Comparison of ENCODE assay signal across 11 cellular contexts in genomic region chr11:68546555-68546954, GRCh38.
A peak's percentile ranks its signal among the peaks of the same experiment; 100 is the strongest.
DNase-seq lines count a peak whose midpoint lies in the region; ATAC-seq lines count a peak whose summit lies in the region.
"Had no signal": no experiment of that assay in that cellular context is flagged by ENCODE, and none has a peak within 500 bp of the region (broad histone marks: within the 10 kb centered on the region; RNA-seq: fewer than 3 reads in every experiment).

No MANE protein-coding gene starts in this region.

- no peak overlapping the region for H3K27ac ChIP-seq in GM23248
- 0 out of 2 replicates have a peak overlapping the region, but pooled peaks have one; percentile 4 for H3K27ac ChIP-seq in SK-N-MC
- H3K27ac ChIP-seq in SJCRH30: no peak overlapping the region

- no peak for ATAC-seq in GM18858 (IDR thresholded peaks at IDR 0.05; ENCODE audit: unreplicated experiment)

- DNase-seq in GM23248: peak; percentile 11
- DNase-seq in SK-N-MC (ENCODE audit: low read depth, low spot score): no peak
- peak; percentile 6 for DNase-seq in fibroblast of gingiva (ENCODE audit: low read depth)
- peak; percentile 19 for DNase-seq in renal cortical epithelial cell (ENCODE audit: low read depth)
- DNase-seq in AML-193 (lab: John Stamatoyannopoulos, UW): no peak
- no peak for DNase-seq in SJCRH30
- DNase-seq in posterior cingulate gyrus: no peak
- DNase-seq: activated CD8-positive, alpha-beta memory T cell treated with anti-CD3 and anti-CD28 coated beads, Interleukin-2, amount 50 U/mL, for 4 hours; NCI-H2081; SHP77 treated with DMSO at 0.1 percent for 48 hours had no signal

- H3K4me3 ChIP-seq in GM23248: no peak overlapping the region
- no peak overlapping the region for H3K4me3 ChIP-seq in SK-N-MC
- H3K4me3 ChIP-seq in SJCRH30: no peak overlapping the region

- H4K20me1 ChIP-seq in GM23248 (ENCODE audit: insufficient read depth): peaks cover 9% of the 10 kb centered on the region; the same call in 1 of the 2 replicates

- H3K9me3 ChIP-seq in GM23248 (ENCODE audit: low read depth) (no peaks in the 10 kb centered on the region), SK-N-MC (ENCODE audit: low read depth, low read length) (no peaks in the 10 kb centered on the region), SJCRH30 (replicated peaks) (no peaks in the 10 kb centered on the region)

- peaks cover 35% of the 10 kb centered on the region for H3F3A ChIP-seq in GM23248 (ENCODE audit: insufficient read depth)

- no peak overlapping the region for H3K4me2 ChIP-seq in GM23248 (ENCODE audit: unreplicated experiment)

- H3K9ac ChIP-seq in GM23248: no peak overlapping the region
- no peak overlapping the region for H3K9ac ChIP-seq in SK-N-MC (ENCODE audit: insufficient read length)

- intact Hi-C loops in posterior cingulate gyrus (cut with DNase I): no loop called here

- no peaks in the 10 kb centered on the region for H3K9me2 ChIP-seq in GM23248 (ENCODE audit: insufficient read depth)

- no peak overlapping the region for H2AFZ ChIP-seq in GM23248

- in situ Hi-C loops in GM23248 (cut with MboI): no loop called here

- 92 to 95% methylated on average over 4 of the region's 4 CpGs for WGBS in GM23248 (ENCODE audit: low coverage in 1 of 2, low lambda C conversion rate in 2 of 2, missing lambda C conversion rate in 2 of 2), 2 experiments

- peaks cover 93% of the 10 kb centered on the region for H3K79me2 ChIP-seq in GM23248 (ENCODE audit: insufficient read depth)

- H3K4me1 ChIP-seq in GM23248 (ENCODE audit: insufficient read depth) (peaks cover 34% of the 10 kb centered on the region), SJCRH30 (peaks cover 8% of the 10 kb centered on the region)

- H3K36me3 ChIP-seq in GM23248 (ENCODE audit: low read depth): peaks cover 17% of the 10 kb centered on the region; the same call in 1 of the 2 replicates
- peaks cover 89% of the 10 kb centered on the region for H3K36me3 ChIP-seq in SK-N-MC (ENCODE audit: insufficient read depth, low read length)
- peaks cover 68% of the 10 kb centered on the region for H3K36me3 ChIP-seq in SJCRH30

- no peaks in the 10 kb centered on the region for H3K27me3 ChIP-seq in GM23248 (replicated peaks; ENCODE audit: insufficient read depth)
- H3K27me3 ChIP-seq in SJCRH30: no peaks in the 10 kb centered on the region

Comparison
In these comparisons a context has a peak if more than half of its experiments do, and no peak if none do; other contexts are left out.
1. DNase-seq: peak in GM23248 (single experiment), fibroblast of gingiva (single experiment) and renal cortical epithelial cell (single experiment); none in SK-N-MC (single experiment), AML-193 (0 of 2), SJCRH30 (0 of 2) and posterior cingulate gyrus (0 of 10).